ENCODE assay signal across 8 cellular contexts in the genomic region with DNA sequence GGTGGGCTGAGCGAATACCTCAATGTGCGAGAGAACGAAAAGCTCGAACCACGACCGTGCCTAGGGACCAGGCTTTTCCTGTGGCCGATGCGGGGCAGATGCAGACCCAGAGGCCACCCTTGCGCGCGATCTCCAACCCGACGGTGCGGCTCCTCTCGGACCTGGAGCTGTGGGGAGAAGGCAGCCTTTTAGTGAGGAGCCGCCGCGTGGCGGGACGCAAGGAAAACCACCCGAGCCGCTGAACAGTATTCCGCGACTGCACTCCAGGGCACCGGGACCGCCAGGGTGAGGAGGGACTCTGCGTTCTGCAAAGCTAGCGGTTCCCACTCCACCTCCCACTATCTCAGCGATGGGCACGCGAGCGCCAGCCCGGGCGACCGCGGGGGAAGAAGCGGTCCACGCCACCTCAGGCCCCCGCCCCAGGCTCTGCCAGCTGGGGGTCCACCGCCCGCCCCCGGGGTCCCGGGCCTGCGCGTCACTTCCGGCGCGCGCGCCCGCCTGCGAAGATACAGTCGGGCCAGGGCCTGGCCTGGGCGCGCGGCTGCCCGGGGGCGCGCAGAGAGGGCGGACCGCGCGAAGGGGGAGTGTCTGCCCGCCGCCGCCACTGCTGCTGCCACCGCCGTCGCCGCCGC.
DNase-seq lines count a peak whose midpoint lies in the region; ATAC-seq and TF ChIP-seq lines count a peak whose summit lies in the region.

No MANE protein-coding gene starts in this region.

- H3K27me3 Mint-ChIP-seq in Calu3 (ENCODE audit: unreplicated experiment): no peaks in the 10 kb centered on the region
- peaks cover 3% of the 10 kb centered on the region for H3K27me3 Mint-ChIP-seq in activated T-cell treated with anti-CD3 and anti-CD28 coated beads, Interleukin-2, amount 50 U/mL, for 24 hours

- intact Hi-C loops in Calu3 (cut with micrococcal nuclease; ENCODE audit: unreplicated experiment): no loop called here

- peaks cover 8% of the 10 kb centered on the region for H3K36me3 ChIP-seq in OCI-LY3 (replicated peaks; ENCODE audit: low read depth, low read length)

- H2AFZ ChIP-seq in OCI-LY3 (ENCODE audit: low read depth, low read length): peak overlapping the region; percentile 76

- no peak for TF ChIP-seq CTCF in Calu3 (IDR thresholded peaks at IDR 0.05; ENCODE audit: unreplicated experiment)
- no peak for TF ChIP-seq CTCF in OCI-LY3 (IDR thresholded peaks at IDR 0.05; ENCODE audit: low read depth, low read length)

- H3K27ac ChIP-seq in OCI-LY3 (ENCODE audit: low read length): peak overlapping the region; percentile 41

- CTCF ChIA-PET in Calu3 (lab: Charles Lee): no interaction called here

- H3K36me3 Mint-ChIP-seq in Calu3 (ENCODE audit: insufficient read depth, unreplicated experiment): peaks cover 23% of the 10 kb centered on the region
- H3K36me3 Mint-ChIP-seq in activated T-cell treated with anti-CD3 and anti-CD28 coated beads, Interleukin-2, amount 50 U/mL, for 24 hours (ENCODE audit: low read depth): peaks cover 4% of the 10 kb centered on the region

- TSS peak; percentile 77 for BruUV-seq in Calu3 (replicated peaks; lab: Mats Ljungman, UMichigan)

- peak overlapping the region; percentile 92 for H3K4me2 ChIP-seq in OCI-LY3 (ENCODE audit: low read length)

- peak overlapping the region; percentile 79 for H3K4me3 ChIP-seq in OCI-LY3 (ENCODE audit: low read length)

- H3K27me3 ChIP-seq in OCI-LY3 (ENCODE audit: low read depth, low read length): no peaks in the 10 kb centered on the region

- peak; percentile 83 for DNase-seq in Calu3
- DNase-seq in HT1080 (ENCODE audit: low read depth): peak; percentile 75
- DNase-seq in activated T-cell treated with anti-CD3 and anti-CD28 coated beads, Interleukin-2, amount 50 U/mL, for 24 hours: peak; percentile 88
- peak; percentile 87 for DNase-seq in myocyte (ENCODE audit: low read depth)
- DNase-seq in stimulated activated CD8-positive, alpha-beta memory T cell treated with anti-CD3 and anti-CD28 coated beads, Interleukin-7, amount 100 ng/mL, for 48 hours (ENCODE audit: extremely low read depth in 1 of 2, low read depth in 1 of 2): peak; percentile 56 to 68

- ATAC-seq in GM21360 (IDR thresholded peaks at IDR 0.05; ENCODE audit: unreplicated experiment): peak; percentile 94
- ATAC-seq in esophagus mucosa: peak; percentile 97

- H4K20me1 ChIP-seq in OCI-LY3 (ENCODE audit: insufficient read depth, low read length): no peaks in the 10 kb centered on the region

- H3K4me1 ChIP-seq in OCI-LY3 (ENCODE audit: low read length): peaks cover 9% of the 10 kb centered on the region

- no peaks in the 10 kb centered on the region for H3K9me3 Mint-ChIP-seq in Calu3 (ENCODE audit: low read depth, unreplicated experiment)
- H3K9me3 Mint-ChIP-seq in activated T-cell treated with anti-CD3 and anti-CD28 coated beads, Interleukin-2, amount 50 U/mL, for 24 hours: no peaks in the 10 kb centered on the region

- H3K4me1 Mint-ChIP-seq in Calu3 (ENCODE audit: low read depth, unreplicated experiment): peaks cover 7% of the 10 kb centered on the region
- H3K4me1 Mint-ChIP-seq in activated T-cell treated with anti-CD3 and anti-CD28 coated beads, Interleukin-2, amount 50 U/mL, for 24 hours (ENCODE audit: low read depth): peaks cover 16% of the 10 kb centered on the region

- no peaks in the 10 kb centered on the region for H3K9me3 ChIP-seq in OCI-LY3 (ENCODE audit: insufficient read depth, low read length)

- H3K27ac Mint-ChIP-seq in Calu3 (ENCODE audit: unreplicated experiment): peak overlapping the region; percentile 42
- peak overlapping the region; percentile 90 for H3K27ac Mint-ChIP-seq in activated T-cell treated with anti-CD3 and anti-CD28 coated beads, Interleukin-2, amount 50 U/mL, for 24 hours

- peak overlapping the region; percentile 77 for H3K9ac ChIP-seq in OCI-LY3 (ENCODE audit: low read length)

- H3K4me3 Mint-ChIP-seq in Calu3 (ENCODE audit: low read depth, unreplicated experiment): peak overlapping the region; percentile 79
- peak overlapping the region; percentile 88 for H3K4me3 Mint-ChIP-seq in activated T-cell treated with anti-CD3 and anti-CD28 coated beads, Interleukin-2, amount 50 U/mL, for 24 hours

- peaks cover 17% of the 10 kb centered on the region for H3K79me2 ChIP-seq in OCI-LY3 (ENCODE audit: low read length)

Comparison
In these comparisons a context has a peak if more than half of its experiments do, and no peak if none do; other contexts are left out.
1. Peak in every context shown above with its lines: DNase-seq, ATAC-seq, H3K4me3 ChIP-seq and H3K27ac ChIP-seq.